13 cellular contexts compared by ENCODE assay signal in genomic region chr5:68258531-68258930, GRCh38. TPM values are rescaled to one million over a fixed set of nuclear protein-coding genes. Genes with fewer than 3 reads are reported as not detected.
A peak's percentile ranks its signal among the peaks of the same experiment; 100 is the strongest.
DNase-seq lines count a peak whose midpoint lies in the region; ATAC-seq and TF ChIP-seq lines count a peak whose summit lies in the region.
"Had no signal": no experiment of that assay in that cellular context is flagged by ENCODE, and none has a peak within 500 bp of the region (broad histone marks: within the 10 kb centered on the region; RNA-seq: fewer than 3 reads in every experiment).

No MANE protein-coding gene starts in this region.

- no peaks in the 10 kb centered on the region for H3K27me3 ChIP-seq in uterus
- no peaks in the 10 kb centered on the region for H3K27me3 ChIP-seq in Peyer's patch
- H3K27me3 ChIP-seq: upper lobe of right lung had no signal

- H3K4me3 ChIP-seq in uterus (no peak overlapping the region), Peyer's patch (no peak overlapping the region)
- H3K4me3 ChIP-seq: upper lobe of right lung had no signal

- H3K9me3 Mint-ChIP-seq in activated T-helper 2 cell treated with anti-CD3 and anti-CD28 coated beads, Interferon-gamma antibody, Interleukin-2, Interleukin-4, amounts not matched to agents 10 μg/mL and 5 μg/mL and 100 μg/mL, durations not matched to agents 14 hours and 24 hours and 36 hours: no peaks in the 10 kb centered on the region

- peak overlapping the region; percentile 43 for H3K27ac Mint-ChIP-seq in activated T-helper 2 cell treated with anti-CD3 and anti-CD28 coated beads, Interferon-gamma antibody, Interleukin-2, Interleukin-4, amounts not matched to agents 10 μg/mL and 5 μg/mL and 100 μg/mL, durations not matched to agents 14 hours and 24 hours and 36 hours

- no peak overlapping the region for H3K4me3 Mint-ChIP-seq in activated T-helper 2 cell treated with anti-CD3 and anti-CD28 coated beads, Interferon-gamma antibody, Interleukin-2, Interleukin-4, amounts not matched to agents 10 μg/mL and 5 μg/mL and 100 μg/mL, durations not matched to agents 14 hours and 24 hours and 36 hours (ENCODE audit: low read depth)

- peaks cover 14 to 25% of the 10 kb centered on the region in 2 donors for H3K4me1 ChIP-seq in uterus
- peaks cover 0 to 80% (median 5%) of the 10 kb centered on the region in 4 donors for H3K4me1 ChIP-seq in Peyer's patch

- intact Hi-C loops in Right ventricle myocardium inferior (cut with DNase I) (no loop called here), Right ventricle myocardium superior (cut with DNase I) (loop anchor here (10.0 kb wide), 3 partner anchors 454 to 1014 kb away; no protein-coding TSS in a partner anchor), uterus (cut with DNase I; ENCODE audit: low total_unique reads) (no loop called here)
- intact Hi-C loops in activated T-helper 2 cell treated with anti-CD3 and anti-CD28 coated beads, Interferon-gamma antibody, Interleukin-2, Interleukin-4, amounts not matched to agents 10 μg/mL and 5 μg/mL and 100 μg/mL, durations not matched to agents 14 hours and 24 hours and 36 hours (cut with micrococcal nuclease): loop anchor here (10.0 kb wide), 1 partner anchor 1054 kb away; no protein-coding TSS in a partner anchor

- ATAC-seq in Right ventricle myocardium inferior (peak; percentile 37), Right ventricle myocardium superior (ENCODE audit: poor library complexity) (no peak), left lobe of liver (peak; percentile 18), GM19455 (IDR thresholded peaks at IDR 0.05; ENCODE audit: unreplicated experiment) (no peak)
- ATAC-seq: esophagus mucosa, upper lobe of right lung had no signal

- DNase-seq in Right ventricle myocardium inferior (ENCODE audit: missing footprints): no peak
- no peak for DNase-seq in Right ventricle myocardium superior
- no peak for DNase-seq in activated T-helper 2 cell treated with anti-CD3 and anti-CD28 coated beads, Interferon-gamma antibody, Interleukin-2, Interleukin-4, amounts not matched to agents 10 μg/mL and 5 μg/mL and 100 μg/mL, durations not matched to agents 14 hours and 24 hours and 36 hours (ENCODE audit: low spot score)
- no peak for DNase-seq in left lobe of liver (ENCODE audit: low spot score)
- no peak for DNase-seq in uterus
- DNase-seq in Peyer's patch: no peak
- DNase-seq in iPS-NIHi11 (ENCODE audit: low spot score): no peak
- DNase-seq: NCI-H187 treated with DMSO at 0.1 percent for 48 hours; NCI-H510A; stimulated activated CD4-positive, alpha-beta T cell treated with anti-CD3 and anti-CD28 coated beads, Interleukin-2, amount 100 ng/mL, for 24 hours; upper lobe of right lung had no signal

- H3K36me3 ChIP-seq in uterus (no peaks in the 10 kb centered on the region), Peyer's patch (no peaks in the 10 kb centered on the region)

- peaks cover 36% of the 10 kb centered on the region for H3K36me3 Mint-ChIP-seq in activated T-helper 2 cell treated with anti-CD3 and anti-CD28 coated beads, Interferon-gamma antibody, Interleukin-2, Interleukin-4, amounts not matched to agents 10 μg/mL and 5 μg/mL and 100 μg/mL, durations not matched to agents 14 hours and 24 hours and 36 hours (ENCODE audit: low read depth)

- H3K27ac ChIP-seq in uterus (peak overlapping the region; percentile 79 to 82), Peyer's patch (peak overlapping the region in 2 of 4 donors; percentile 20 to 45)
- H3K27ac ChIP-seq: upper lobe of right lung had no signal

- no peak for TF ChIP-seq POLR2A in uterus (IDR thresholded peaks at IDR 0.05)
- TF ChIP-seq POLR2A in Peyer's patch (IDR thresholded peaks at IDR 0.05): no peak

- no peaks in the 10 kb centered on the region for H3K9me3 ChIP-seq in uterus
- no peaks in the 10 kb centered on the region for H3K9me3 ChIP-seq in Peyer's patch
- H3K9me3 ChIP-seq: upper lobe of right lung had no signal

- TF ChIP-seq CTCF in uterus (IDR thresholded peaks at IDR 0.05) (no peak), Peyer's patch (IDR thresholded peaks at IDR 0.05) (no peak)

- peaks cover 79% of the 10 kb centered on the region for H3K4me1 Mint-ChIP-seq in activated T-helper 2 cell treated with anti-CD3 and anti-CD28 coated beads, Interferon-gamma antibody, Interleukin-2, Interleukin-4, amounts not matched to agents 10 μg/mL and 5 μg/mL and 100 μg/mL, durations not matched to agents 14 hours and 24 hours and 36 hours (ENCODE audit: low read depth)

- H3K27me3 Mint-ChIP-seq in activated T-helper 2 cell treated with anti-CD3 and anti-CD28 coated beads, Interferon-gamma antibody, Interleukin-2, Interleukin-4, amounts not matched to agents 10 μg/mL and 5 μg/mL and 100 μg/mL, durations not matched to agents 14 hours and 24 hours and 36 hours (ENCODE audit: low read depth): no peaks in the 10 kb centered on the region

RNA-seq across cellular contexts. Expression of gene PIK3R1, which starts 43.0 kb away (rescaled TPM):
- total RNA-seq in Right ventricle myocardium inferior (113 TPM), Right ventricle myocardium superior (103 TPM), left lobe of liver (149 TPM), uterus (100 to 1,000 TPM; 101 to 358 (median 190) TPM), Peyer's patch (100 to 1,000 TPM in 1 of 4 donors, 10 to 100 TPM in 3; 69.3 to 113 (median 87.5) TPM)
- 58.8 and 60.0 TPM in 2 replicates for total RNA-seq in activated T-helper 2 cell treated with anti-CD3 and anti-CD28 coated beads, Interferon-gamma antibody, Interleukin-2, Interleukin-4, amounts not matched to agents 10 μg/mL and 5 μg/mL and 100 μg/mL, durations not matched to agents 14 hours and 24 hours and 36 hours

Comparison
In these comparisons a context has a peak if more than half of its experiments do, and no peak if none do; other contexts are left out.
1. ATAC-seq: peak in Right ventricle myocardium inferior (single experiment) and left lobe of liver (single experiment); none in Right ventricle myocardium superior (single experiment) and GM19455 (single experiment).
2. intact Hi-C loops: an anchor here in Right ventricle myocardium superior (10.0 kb wide) and activated T-helper 2 cell treated with anti-CD3 and anti-CD28 coated beads, Interferon-gamma antibody, Interleukin-2, Interleukin-4, amounts not matched to agents 10 μg/mL and 5 μg/mL and 100 μg/mL, durations not matched to agents 14 hours and 24 hours and 36 hours (10.0 kb wide); none called in Right ventricle myocardium inferior and uterus.